In the genomic region with DNA sequence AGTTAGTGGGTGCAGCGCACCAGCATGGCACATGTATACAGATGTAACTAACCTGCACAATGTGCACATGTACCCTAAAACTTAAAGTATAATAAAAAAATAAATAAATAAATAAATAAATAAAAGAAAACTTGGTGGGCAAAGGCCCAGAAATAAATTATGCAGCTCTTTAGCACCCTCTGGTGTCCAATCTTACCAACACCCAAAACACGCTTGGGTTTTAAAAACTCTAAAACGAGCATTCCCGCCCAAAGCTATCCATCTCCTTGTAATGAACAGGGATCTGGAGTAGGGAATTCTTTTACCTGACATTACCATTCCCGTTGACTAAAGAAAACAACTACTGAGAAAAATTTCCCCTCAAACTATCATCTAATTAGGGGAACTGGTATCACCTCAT, we compare ENCODE assay signal across 8 cellular contexts.
DNase-seq lines count a peak whose midpoint lies in the region; ATAC-seq and TF ChIP-seq lines count a peak whose summit lies in the region.

No MANE protein-coding gene starts in this region.

- H3K23ac ChIP-seq in mesendoderm (ENCODE audit: low read length) = no peak overlapping the region

- no CpG with 5 or more reads among the region's 5 CpGs for WGBS in mesendoderm (ENCODE audit: extremely low coverage, insufficient coverage, low lambda C conversion rate)

- TF ChIP-seq CTCF in brain microvascular endothelial cell (IDR thresholded peaks at IDR 0.05; ENCODE audit: low read depth, low read length, missing control alignments) = peak; percentile 43

- ATAC-seq in GM21786 (IDR thresholded peaks at IDR 0.05; ENCODE audit: unreplicated experiment) (no peak), GM19467 (IDR thresholded peaks at IDR 0.05; ENCODE audit: unreplicated experiment) (no peak)

- in situ Hi-C loops in KBM-7 (cut with MboI; ENCODE audit: low pct_unique_long_range_greater_than_20kb, low sequenced_read_pairs) (no loop called here), brain microvascular endothelial cell (cut with HindIII; ENCODE audit: low pct_ligation_motif_present, low sequenced_read_pairs) (no loop called here)

- no peak overlapping the region for H2AK5ac ChIP-seq in mesendoderm (ENCODE audit: low read length)

- H3K27ac ChIP-seq in brain microvascular endothelial cell (no peak overlapping the region), mesendoderm (ENCODE audit: low read depth, low read length) (no peak overlapping the region)

- no peak overlapping the region for H3K18ac ChIP-seq in mesendoderm (ENCODE audit: low read length)

- no peaks in the 10 kb centered on the region for H3K79me1 ChIP-seq in mesendoderm (ENCODE audit: low read length)

- H3K9ac ChIP-seq in mesendoderm (ENCODE audit: low read length) = no peak overlapping the region

- H3K4me3 ChIP-seq in brain microvascular endothelial cell (ENCODE audit: low read depth, low read length) (no peak overlapping the region), mesendoderm (ENCODE audit: low read length) (no peak overlapping the region)

- DNase-seq in EL = peak; percentile 1
- peak; percentile 17 for DNase-seq in KBM-7
- peak; percentile 6 for DNase-seq in brain microvascular endothelial cell
- DNase-seq in mesendoderm = peak; percentile 44
- DNase-seq in stimulated activated CD4-positive, alpha-beta T cell treated with anti-CD3 and anti-CD28 coated beads, Interleukin-4, amount 100 ng/mL, for 24 hours = no peak
- no peak for DNase-seq in middle frontal gyrus (ENCODE audit: extremely low spot score, low spot score)

- no peak overlapping the region for H3K56ac ChIP-seq in mesendoderm (ENCODE audit: low read length)

- H3K36me3 ChIP-seq in brain microvascular endothelial cell (replicated peaks) (no peaks in the 10 kb centered on the region), mesendoderm (ENCODE audit: control insufficient read depth, insufficient read depth, low read length) (no peaks in the 10 kb centered on the region)

- no peak overlapping the region for H3K4me2 ChIP-seq in mesendoderm (ENCODE audit: low read length)

- no peaks in the 10 kb centered on the region for H3K27me3 ChIP-seq in brain microvascular endothelial cell (replicated peaks)
- H3K27me3 ChIP-seq in mesendoderm (ENCODE audit: insufficient read depth, low read length, poor library complexity) = no peaks in the 10 kb centered on the region

- no peak overlapping the region for H2BK120ac ChIP-seq in mesendoderm (ENCODE audit: low read depth, low read length)

- H2BK5ac ChIP-seq in mesendoderm (ENCODE audit: low read length) = no peak overlapping the region

- no peaks in the 10 kb centered on the region for H3K79me2 ChIP-seq in mesendoderm (ENCODE audit: control insufficient read depth, insufficient read depth, low read length)

- no peak overlapping the region for H4K5ac ChIP-seq in mesendoderm (ENCODE audit: low read length)

- no peak overlapping the region for H4K8ac ChIP-seq in mesendoderm (ENCODE audit: low read depth, low read length)

- no peak overlapping the region for H3K4ac ChIP-seq in mesendoderm (ENCODE audit: low read depth, low read length)

- no peaks in the 10 kb centered on the region for H3K4me1 ChIP-seq in mesendoderm (ENCODE audit: control insufficient read depth, low read depth, low read length)

- H2BK15ac ChIP-seq in mesendoderm (replicated peaks; ENCODE audit: low read depth) = no peak overlapping the region

Comparison
In these comparisons a context has a peak if more than half of its experiments do, and no peak if none do; other contexts are left out.
1. DNase-seq: peak in EL (single experiment), KBM-7 (single experiment), brain microvascular endothelial cell (single experiment) and mesendoderm (single experiment); none in stimulated activated CD4-positive, alpha-beta T cell treated with anti-CD3 and anti-CD28 coated beads, Interleukin-4, amount 100 ng/mL, for 24 hours (single experiment) and middle frontal gyrus (single experiment).